ENCODE assay signal across 19 cellular contexts in genomic region chr12:130587966-130588365, GRCh38.
"Had no signal": no experiment of that assay in that cellular context is flagged by ENCODE, and none has a peak within 500 bp of the region (broad histone marks: within the 10 kb centered on the region; RNA-seq: fewer than 3 reads in every experiment).

No MANE protein-coding gene starts in this region.

- H3K9me3 ChIP-seq: heart left ventricle, lower lobe of right lung, mucosa of descending colon had no signal

- H2AFZ ChIP-seq: hepatocyte had no signal

- H3K27ac ChIP-seq: coronary artery, dorsolateral prefrontal cortex, esophagus muscularis mucosa, foreskin keratinocyte, gastroesophageal sphincter, heart left ventricle, hepatocyte, left lung, lower lobe of right lung had no signal

- H3K36me3 ChIP-seq: esophagus muscularis mucosa, gastroesophageal sphincter, heart left ventricle, left lung, lower lobe of right lung had no signal

- H3K27me3 ChIP-seq: dorsolateral prefrontal cortex, foreskin keratinocyte, hepatocyte had no signal

- ATAC-seq: foreskin keratinocyte, gastroesophageal sphincter, heart left ventricle, left lung, left ventricle myocardium superior, lower lobe of right lung, mucosa of descending colon had no signal

- H3K4me1 ChIP-seq: esophagus muscularis mucosa, foreskin keratinocyte, gastroesophageal sphincter, heart left ventricle, left lung, lower lobe of right lung had no signal

- H3K4me2 ChIP-seq: hepatocyte had no signal

- DNase-seq: dermis blood vessel endothelial cell; dorsolateral prefrontal cortex; effector CD4-positive, alpha-beta T cell; effector memory CD4-positive, alpha-beta T cell; foreskin keratinocyte; heart left ventricle; hypothalamus; immature natural killer cell; kidney; kidney glomerular epithelial cell; left ventricle myocardium superior; lower lobe of right lung; mesenchymal stem cell; mucosa of descending colon had no signal

- H3K79me2 ChIP-seq: hepatocyte had no signal

- H3K4me3 ChIP-seq: coronary artery, dorsolateral prefrontal cortex, esophagus muscularis mucosa, gastroesophageal sphincter, heart left ventricle, hepatocyte, left lung, lower lobe of right lung, mucosa of descending colon had no signal
